Comparison of ENCODE assay signal across 1 cellular context in the genomic region with DNA sequence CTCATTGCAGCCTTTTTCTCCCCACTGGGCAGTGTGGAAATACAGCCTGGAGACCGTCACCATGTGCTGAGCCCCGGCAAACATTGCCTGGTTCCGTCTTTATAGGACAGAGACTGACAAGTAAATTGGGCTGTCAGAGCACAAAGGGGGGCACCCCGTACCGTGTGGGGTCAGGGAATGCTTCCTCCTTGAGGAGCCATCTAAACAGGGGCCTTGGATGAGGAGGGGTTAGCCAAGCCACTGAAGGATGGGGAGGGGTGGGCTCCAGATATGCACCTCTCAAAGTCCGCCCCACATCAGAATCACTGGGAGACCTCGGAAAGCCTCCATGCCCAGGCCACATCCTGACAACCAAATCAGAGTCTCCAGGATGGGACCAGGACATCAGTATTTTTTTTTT.
TF ChIP-seq lines count a peak whose summit lies in the region.

No MANE protein-coding gene starts in this region.

TF ChIP-seq in H1, 55 proteins besides CTCF, POLR2A, EP300 and RAD21:
- TF ChIP-seq, protein P1, sequence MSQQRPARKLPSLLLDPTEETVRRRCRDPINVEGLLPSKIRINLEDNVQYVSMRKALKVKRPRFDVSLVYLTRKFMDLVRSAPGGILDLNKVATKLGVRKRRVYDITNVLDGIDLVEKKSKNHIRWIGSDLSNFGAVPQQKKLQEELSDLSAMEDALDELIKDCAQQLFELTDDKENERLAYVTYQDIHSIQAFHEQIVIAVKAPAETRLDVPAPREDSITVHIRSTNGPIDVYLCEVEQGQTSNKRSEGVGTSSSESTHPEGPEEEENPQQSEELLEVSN (IDR thresholded peaks at IDR 0.05), result no peak
- TF ChIP-seq CBX5 (IDR thresholded peaks at IDR 0.05; ENCODE audit: low read depth, low read length) (no peak), MAFK (IDR thresholded peaks at IDR 0.05; ENCODE audit: low read depth, low read length) (no peak)
